15 cellular contexts compared by ENCODE assay signal in genomic region chr6:44920952-44921491, GRCh38.
DNase-seq lines count a peak whose midpoint lies in the region; ATAC-seq and TF ChIP-seq lines count a peak whose summit lies in the region.
"Had no signal": no experiment of that assay in that cellular context is flagged by ENCODE, and none has a peak within 500 bp of the region (broad histone marks: within the 10 kb centered on the region; RNA-seq: fewer than 3 reads in every experiment).

No MANE protein-coding gene starts in this region.

- no peak overlapping the region for H3K4me3 ChIP-seq in left lung
- H3K4me3 ChIP-seq: prostate gland, tibial artery had no signal

- H3K36me3 Mint-ChIP-seq in Calu3 (ENCODE audit: insufficient read depth, unreplicated experiment) (no peaks in the 10 kb centered on the region), nephron progenitor cell (ENCODE audit: low read depth) (no peaks in the 10 kb centered on the region)
- H3K36me3 Mint-ChIP-seq in activated naive CD8-positive, alpha-beta T cell treated with anti-CD3 and anti-CD28 coated beads for 36 hours: peaks cover 9% of the 10 kb centered on the region

- DNase-seq in Calu3: no peak
- DNase-seq in HuH-7 (ENCODE audit: low spot score): peak; percentile 17
- DNase-seq in activated naive CD8-positive, alpha-beta T cell treated with anti-CD3 and anti-CD28 coated beads for 36 hours: no peak
- DNase-seq in left lung: no peak
- DNase-seq in iPS-NIHi7 (ENCODE audit: extremely low spot score): no peak
- no peak for DNase-seq in nephron progenitor cell
- DNase-seq: activated gamma-delta T cell treated with Interleukin-2 at 50 U/mL for 16 hours, C1 segment of cervical spinal cord, EL, foreskin melanocyte, NCI-H1436 treated with DMSO at 0.1 percent for 48 hours, NCI-H510A treated with DMSO at 0.1 percent for 48 hours, tibial artery had no signal

- H3K27ac ChIP-seq in left lung: no peak overlapping the region
- H3K27ac ChIP-seq: prostate gland, tibial artery had no signal

- ATAC-seq in left lung (peak; percentile 67), GM18511 (IDR thresholded peaks at IDR 0.05; ENCODE audit: unreplicated experiment) (no peak)

- peaks cover 0 to 2% of the 10 kb centered on the region in 2 donors for H3K4me1 ChIP-seq in left lung
- H3K4me1 ChIP-seq: prostate gland, tibial artery had no signal

- no peaks in the 10 kb centered on the region for H3K27me3 ChIP-seq in left lung
- H3K27me3 ChIP-seq: tibial artery had no signal

- H3K4me3 Mint-ChIP-seq in Calu3 (ENCODE audit: low read depth, unreplicated experiment): peak overlapping the region; percentile 1
- H3K4me3 Mint-ChIP-seq in activated naive CD8-positive, alpha-beta T cell treated with anti-CD3 and anti-CD28 coated beads for 36 hours: no peak overlapping the region
- H3K4me3 Mint-ChIP-seq in nephron progenitor cell: no peak overlapping the region

- H3K27ac Mint-ChIP-seq in Calu3 (ENCODE audit: unreplicated experiment) (no peak overlapping the region), nephron progenitor cell (no peak overlapping the region)
- peak overlapping the region; percentile 72 for H3K27ac Mint-ChIP-seq in activated naive CD8-positive, alpha-beta T cell treated with anti-CD3 and anti-CD28 coated beads for 36 hours

- CTCF ChIA-PET in Calu3 (lab: Charles Lee): no interaction called here

- no peaks in the 10 kb centered on the region for H3K9me3 Mint-ChIP-seq in Calu3 (ENCODE audit: low read depth, unreplicated experiment)
- no peaks in the 10 kb centered on the region for H3K9me3 Mint-ChIP-seq in activated naive CD8-positive, alpha-beta T cell treated with anti-CD3 and anti-CD28 coated beads for 36 hours
- no peaks in the 10 kb centered on the region for H3K9me3 Mint-ChIP-seq in nephron progenitor cell

- intact Hi-C loops in Calu3 (cut with micrococcal nuclease; ENCODE audit: unreplicated experiment): loop anchor here (5.0 to 10.0 kb wide), 2 partner anchors 121 to 256 kb away; no protein-coding TSS in a partner anchor
- intact Hi-C loops in left lung (cut with DNase I): no loop called here

- TF ChIP-seq CTCF in Calu3 (IDR thresholded peaks at IDR 0.05; ENCODE audit: unreplicated experiment) (no peak), left lung (IDR thresholded peaks at IDR 0.05) (no peak), nephron progenitor cell (IDR thresholded peaks at IDR 0.05) (no peak)

- H3K36me3 ChIP-seq in left lung: no peaks in the 10 kb centered on the region
- H3K36me3 ChIP-seq: prostate gland, tibial artery had no signal

- BruUV-seq in Calu3 (replicated peaks; lab: Mats Ljungman, UMichigan): no TSS peak

- no peaks in the 10 kb centered on the region for H3K9me3 ChIP-seq in left lung
- H3K9me3 ChIP-seq: prostate gland, tibial artery had no signal

- H3K27me3 Mint-ChIP-seq in Calu3 (ENCODE audit: unreplicated experiment): no peaks in the 10 kb centered on the region
- H3K27me3 Mint-ChIP-seq in activated naive CD8-positive, alpha-beta T cell treated with anti-CD3 and anti-CD28 coated beads for 36 hours: no peaks in the 10 kb centered on the region
- no peaks in the 10 kb centered on the region for H3K27me3 Mint-ChIP-seq in nephron progenitor cell (ENCODE audit: low read depth, poor library complexity)

- H3K4me1 Mint-ChIP-seq in Calu3 (ENCODE audit: low read depth, unreplicated experiment) (peaks cover 30% of the 10 kb centered on the region), nephron progenitor cell (peaks cover 11% of the 10 kb centered on the region)
- H3K4me1 Mint-ChIP-seq in activated naive CD8-positive, alpha-beta T cell treated with anti-CD3 and anti-CD28 coated beads for 36 hours: peaks cover 67% of the 10 kb centered on the region
